Comparison of ENCODE assay signal across 23 cellular contexts in the genomic region with DNA sequence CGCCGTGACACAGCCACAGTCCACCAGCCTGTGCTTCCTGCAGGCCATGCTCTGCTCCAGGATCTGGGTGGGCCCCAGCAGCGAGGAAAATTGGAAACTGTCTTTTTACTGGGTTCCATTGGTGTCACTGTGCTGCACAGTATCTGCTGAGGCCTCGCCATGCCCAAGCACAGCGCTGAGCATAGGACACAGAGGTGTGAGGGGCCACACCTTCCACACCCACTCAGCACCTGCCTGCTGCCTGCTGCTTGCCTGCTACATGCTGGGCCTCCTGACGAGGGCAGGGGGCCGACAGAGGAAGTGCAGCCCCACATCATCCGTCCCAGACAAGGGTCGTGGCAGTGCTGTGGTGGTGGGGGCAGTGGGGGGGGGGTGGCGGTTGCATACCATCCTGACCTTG.
DNase-seq lines count a peak whose midpoint lies in the region; ATAC-seq, FAIRE-seq and TF ChIP-seq lines count a peak whose summit lies in the region.
"Had no signal": no experiment of that assay in that cellular context is flagged by ENCODE, and none has a peak within 500 bp of the region (broad histone marks: within the 10 kb centered on the region; RNA-seq: fewer than 3 reads in every experiment).

No MANE protein-coding gene starts in this region.

- H3K9me3 Mint-ChIP-seq in nephron, result peaks cover 22% of the 10 kb centered on the region

- intact Hi-C loops in breast epithelium (cut with DNase I; ENCODE audit: low total_unique reads), result no loop called here
- intact Hi-C loops in mammary epithelial cell (cut with micrococcal nuclease), result no loop called here
- intact Hi-C loops in vagina (cut with DNase I), result no loop called here

- CTCF ChIA-PET in mammary epithelial cell (lab: Charles Lee; ENCODE audit: low non-redundant PET), result no interaction called here

- H3K27me3 ChIP-seq in breast epithelium (no peaks in the 10 kb centered on the region), mammary epithelial cell (ENCODE audit: insufficient read depth, low read length) (no peaks in the 10 kb centered on the region), vagina (no peaks in the 10 kb centered on the region)
- H3K27me3 ChIP-seq: SJSA1 had no signal

- H3K36me3 Mint-ChIP-seq in nephron (ENCODE audit: low read depth), result peaks cover 24% of the 10 kb centered on the region

- no peak for DNase-seq in breast epithelium (ENCODE audit: low spot score in 2 of 2)
- DNase-seq in mammary epithelial cell, result no peak
- peak; percentile 59 for DNase-seq in NCI-H146 treated with DMSO at 0.1 percent for 48 hours (lab: John Stamatoyannopoulos, UW; ENCODE audit: unreplicated experiment)
- no peak for DNase-seq in vagina (ENCODE audit: extremely low spot score in 2 of 2)
- no peak for DNase-seq in H54 (ENCODE audit: insufficient read length, low spot score)
- DNase-seq: DMS153, DND-41, HFFc6, MM.1S, NCI-H187, NCI-H2081 treated with DMSO at 0.1 percent for 48 hours, NCI-H2171 treated with DMSO at 0.1 percent for 48 hours, NCI-H446, NCI-H524 treated with DMSO at 0.1 percent for 48 hours, PC-9 had no signal

- H3K4me2 ChIP-seq in mammary epithelial cell (ENCODE audit: insufficient read depth, low read depth, low read length), result no peak overlapping the region
- H3K4me2 ChIP-seq: KMS-11, PC-9 had no signal

- H3K27ac Mint-ChIP-seq in nephron, result peak overlapping the region; percentile 95 to 99 (median 98)
- H3K27ac Mint-ChIP-seq: IgD-negative memory B cell had no signal

- BruUV-seq in mammary epithelial cell (replicated peaks; lab: Mats Ljungman, UMichigan), result no TSS peak

- FAIRE-seq in H54 (lab: Jason Lieb, UNC), result no peak
- FAIRE-seq: GM19239 had no signal

- TF ChIP-seq POLR2A in breast epithelium (IDR thresholded peaks at IDR 0.05) (no peak), vagina (IDR thresholded peaks at IDR 0.05) (no peak), H54 (IDR thresholded peaks at IDR 0.05; ENCODE audit: low read depth, low read length) (no peak)

- H3K36me3 ChIP-seq in breast epithelium, result no peaks in the 10 kb centered on the region
- H3K36me3 ChIP-seq in mammary epithelial cell (ENCODE audit: insufficient read depth, low read length), result no peaks in the 10 kb centered on the region
- no peaks in the 10 kb centered on the region for H3K36me3 ChIP-seq in vagina
- H3K36me3 ChIP-seq: HAP-1, SJSA1 had no signal

- no peak for ATAC-seq in GM21723 (IDR thresholded peaks at IDR 0.05; ENCODE audit: unreplicated experiment)
- ATAC-seq: Right ventricle myocardium inferior had no signal

- H3K4me1 ChIP-seq in breast epithelium, result no peaks in the 10 kb centered on the region
- H3K4me1 ChIP-seq in mammary epithelial cell (ENCODE audit: insufficient read depth, low read length), result no peaks in the 10 kb centered on the region
- peaks cover 7% of the 10 kb centered on the region for H3K4me1 ChIP-seq in vagina
- H3K4me1 ChIP-seq: HAP-1 had no signal

- H2AFZ ChIP-seq in mammary epithelial cell (ENCODE audit: low read depth, low read length), result no peak overlapping the region
- H2AFZ ChIP-seq: PC-9 had no signal

- H3K4me1 Mint-ChIP-seq in nephron, result peaks cover 30% of the 10 kb centered on the region
- H3K4me1 Mint-ChIP-seq: IgD-negative memory B cell had no signal

- 86% methylated on average over 5 of the region's 10 CpGs for WGBS in mammary epithelial cell (ENCODE audit: low coverage, missing lambda C conversion rate)

- TF ChIP-seq CTCF in breast epithelium (IDR thresholded peaks at IDR 0.05), result no peak
- TF ChIP-seq CTCF in mammary epithelial cell (conservative IDR thresholded peaks at IDR 0.05 in 1 of 2, IDR thresholded peaks at IDR 0.05 in 1 of 2; ENCODE audit: extremely low read depth in 1 of 2, insufficient read depth in 1 of 2, low read depth in 1 of 2, low read length in 2 of 2), result no peak
- no peak for TF ChIP-seq CTCF in nephron (IDR thresholded peaks at IDR 0.05; ENCODE audit: unreplicated experiment in 3 of 3)
- TF ChIP-seq CTCF in vagina (IDR thresholded peaks at IDR 0.05), result no peak

- H3K4me3 Mint-ChIP-seq in nephron, result no peak overlapping the region
- H3K4me3 Mint-ChIP-seq: IgD-negative memory B cell had no signal

- no peaks in the 10 kb centered on the region for H4K20me1 ChIP-seq in mammary epithelial cell (ENCODE audit: insufficient read depth, low read length)

- peaks cover 20 to 21% of the 10 kb centered on the region in 2 donors for H3K9me3 ChIP-seq in breast epithelium
- peaks cover 15% of the 10 kb centered on the region for H3K9me3 ChIP-seq in mammary epithelial cell (replicated peaks; ENCODE audit: insufficient read depth, low read length)
- peaks cover 5% of the 10 kb centered on the region for H3K9me3 ChIP-seq in vagina
- H3K9me3 ChIP-seq: HAP-1 had no signal

- H3K27ac ChIP-seq in breast epithelium, result peak overlapping the region; percentile 66 to 91
- H3K27ac ChIP-seq in mammary epithelial cell (ENCODE audit: insufficient read depth, low read depth, low read length), result no peak overlapping the region
- H3K27ac ChIP-seq in vagina, result peak overlapping the region; percentile 88
- H3K27ac ChIP-seq: KMS-11, PC-9, SJSA1 had no signal

- dilution Hi-C loops in mammary epithelial cell (cut with HindIII; ENCODE audit: low sequenced_read_pairs), result no loop called here

- H3K4me3 ChIP-seq in breast epithelium (no peak overlapping the region), mammary epithelial cell (replicated peaks in 1 of 3; ENCODE audit: insufficient read depth in 1 of 3, low read depth in 2 of 3, low read length in 3 of 3) (no peak overlapping the region), vagina (no peak overlapping the region)
- H3K4me3 ChIP-seq: HAP-1, PC-9, SJSA1 had no signal

- in situ Hi-C loops in mammary epithelial cell (cut with MboI; ENCODE audit: low sequenced_read_pairs in 2 of 2), result no loop called here

- H3K27me3 Mint-ChIP-seq in nephron (ENCODE audit: low read depth), result peaks cover 7% of the 10 kb centered on the region
- H3K27me3 Mint-ChIP-seq: IgD-negative memory B cell had no signal

- no peaks in the 10 kb centered on the region for H3K79me2 ChIP-seq in mammary epithelial cell (ENCODE audit: insufficient read depth, low read length)

- H3K9ac ChIP-seq in mammary epithelial cell (ENCODE audit: insufficient read depth, low read length), result no peak overlapping the region
- H3K9ac ChIP-seq: KMS-11 had no signal
